Comparison of ENCODE assay signal across 1 cellular context in the genomic region with DNA sequence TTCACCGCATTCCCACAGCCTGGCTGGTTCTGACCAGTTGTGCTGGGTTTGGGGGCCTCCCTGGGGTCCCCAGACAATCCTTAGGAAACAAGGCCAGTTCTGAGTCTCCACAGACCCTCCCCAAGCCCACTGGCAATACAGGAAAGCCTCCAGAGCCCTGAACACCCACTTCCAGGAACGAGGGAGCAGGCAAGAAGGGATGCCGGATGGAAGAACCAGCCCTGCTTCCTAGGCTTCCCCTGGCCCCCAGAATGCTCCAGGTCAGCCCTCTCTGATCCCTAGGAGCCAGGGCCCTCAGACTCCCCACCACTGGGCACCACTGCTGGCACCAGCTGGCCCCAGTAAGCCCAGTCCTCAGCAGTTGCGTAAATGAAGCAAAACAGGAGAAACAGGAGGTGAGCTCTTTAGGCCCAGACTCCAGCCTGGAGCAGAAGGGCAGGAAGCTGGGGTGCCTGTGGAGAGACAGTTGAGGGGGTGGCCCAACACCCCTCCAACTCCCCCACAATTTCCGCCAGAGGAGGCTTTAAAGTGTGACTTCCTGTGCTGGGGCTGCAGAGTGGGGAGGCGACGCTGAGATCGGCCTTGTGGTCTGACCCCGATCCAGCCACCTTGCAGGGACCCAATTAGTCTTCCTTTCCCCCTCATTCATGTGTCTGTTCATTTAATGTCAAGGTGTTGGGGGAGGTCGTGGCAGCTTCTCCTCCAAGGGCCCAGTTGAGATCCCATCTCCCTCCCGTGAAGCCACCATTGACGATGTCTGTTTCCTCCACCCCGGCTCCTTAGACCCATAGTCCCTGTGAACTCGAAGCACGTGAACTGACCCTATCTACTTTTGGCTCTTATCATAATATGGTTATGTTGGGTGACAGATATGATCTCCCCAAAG.
TF ChIP-seq lines count a peak whose summit lies in the region.

No MANE protein-coding gene starts in this region.

TF ChIP-seq in H1, 55 proteins besides CTCF, POLR2A, EP300 and RAD21:
- TF ChIP-seq, protein P1, sequence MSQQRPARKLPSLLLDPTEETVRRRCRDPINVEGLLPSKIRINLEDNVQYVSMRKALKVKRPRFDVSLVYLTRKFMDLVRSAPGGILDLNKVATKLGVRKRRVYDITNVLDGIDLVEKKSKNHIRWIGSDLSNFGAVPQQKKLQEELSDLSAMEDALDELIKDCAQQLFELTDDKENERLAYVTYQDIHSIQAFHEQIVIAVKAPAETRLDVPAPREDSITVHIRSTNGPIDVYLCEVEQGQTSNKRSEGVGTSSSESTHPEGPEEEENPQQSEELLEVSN (IDR thresholded peaks at IDR 0.05), result 0 out of 2 replicates have a peak, but pooled peaks have one; percentile 16
- TF ChIP-seq TAF1 (IDR thresholded peaks at IDR 0.05; ENCODE audit: low read depth, low read length) (no peak; the same call in 1 of the 2 replicates), BCL11A (IDR thresholded peaks at IDR 0.05; ENCODE audit: low read depth in 2 of 2, low read length in 2 of 2) (no peak), CEBPB (IDR thresholded peaks at IDR 0.05; ENCODE audit: low read depth, low read length) (peak; percentile 24; the same call in 1 of the 2 replicates), CHD2 (IDR thresholded peaks at IDR 0.05; ENCODE audit: low read length) (no peak; the same call in 1 of the 2 replicates), SIX5 (IDR thresholded peaks at IDR 0.05; ENCODE audit: low read depth, low read length) (no peak), GABPA (IDR thresholded peaks at IDR 0.05; ENCODE audit: borderline replicate concordance, insufficient read depth, low read length) (no peak), CBX5 (IDR thresholded peaks at IDR 0.05; ENCODE audit: low read depth, low read length) (no peak), KDM1A (IDR thresholded peaks at IDR 0.05; ENCODE audit: borderline replicate concordance, low read length) (peak; percentile 8; the same call in 1 of the 2 replicates)
